In genomic region chr22:36809351-36809750, GRCh38 we compare ENCODE assay signal across 2 cellular contexts.
A peak's percentile ranks its signal among the peaks of the same experiment; 100 is the strongest.
TF ChIP-seq lines count a peak whose summit lies in the region.

No MANE protein-coding gene starts in this region.

TF ChIP-seq in HepG2, 621 proteins besides CTCF, POLR2A, EP300 and RAD21:
- TF ChIP-seq ZNF576 (CRISPR knock-in tag; IDR thresholded peaks at IDR 0.05) = no peak
- 0 out of 2 replicates have a peak, but pooled peaks have one; percentile 18 for TF ChIP-seq ZNF24 (IDR thresholded peaks at IDR 0.05)
- no peak for TF ChIP-seq ISL2 (CRISPR knock-in tag; IDR thresholded peaks at IDR 0.05)
- TF ChIP-seq ZNF629 (CRISPR knock-in tag; conservative IDR thresholded peaks at IDR 0.05) = peak; percentile 65
- no peak for TF ChIP-seq TRAFD1 (CRISPR knock-in tag; IDR thresholded peaks at IDR 0.05; ENCODE audit: borderline replicate concordance)

TF ChIP-seq in K562, 482 proteins besides CTCF, POLR2A, EP300 and RAD21:
- no peak for TF ChIP-seq OTX1 (CRISPR knock-in tag; IDR thresholded peaks at IDR 0.05)
- TF ChIP-seq RBM25 (IDR thresholded peaks at IDR 0.05; ENCODE audit: low read depth, low read length, severe bottlenecking) = peak; percentile 48
- TF ChIP-seq PRDM10 (IDR thresholded peaks at IDR 0.05; ENCODE audit: partially characterized antibody) = no peak
- TF ChIP-seq, protein P1, sequence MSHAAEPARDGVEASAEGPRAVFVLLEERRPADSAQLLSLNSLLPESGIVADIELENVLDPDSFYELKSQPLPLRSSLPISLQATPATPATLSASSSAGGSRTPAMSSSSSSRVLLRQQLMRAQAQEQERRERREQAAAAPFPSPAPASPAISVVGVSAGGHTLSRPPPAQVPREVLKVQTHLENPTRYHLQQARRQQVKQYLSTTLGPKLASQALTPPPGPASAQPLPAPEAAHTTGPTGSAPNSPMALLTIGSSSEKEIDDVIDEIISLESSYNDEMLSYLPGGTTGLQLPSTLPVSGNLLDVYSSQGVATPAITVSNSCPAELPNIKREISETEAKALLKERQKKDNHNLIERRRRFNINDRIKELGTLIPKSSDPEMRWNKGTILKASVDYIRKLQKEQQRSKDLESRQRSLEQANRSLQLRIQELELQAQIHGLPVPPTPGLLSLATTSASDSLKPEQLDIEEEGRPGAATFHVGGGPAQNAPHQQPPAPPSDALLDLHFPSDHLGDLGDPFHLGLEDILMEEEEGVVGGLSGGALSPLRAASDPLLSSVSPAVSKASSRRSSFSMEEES (CRISPR knock-in tag; IDR thresholded peaks at IDR 0.05) = peak; percentile 28; the same call in 1 of the 2 replicates
TF ChIP-seq in K562: peak in this region for 2.
